ENCODE assay signal across 11 cellular contexts in genomic region chr3:60053518-60054265, GRCh38.
DNase-seq lines count a peak whose midpoint lies in the region; ATAC-seq and FAIRE-seq lines count a peak whose summit lies in the region.
"Had no signal": no experiment of that assay in that cellular context is flagged by ENCODE, and none has a peak within 500 bp of the region (broad histone marks: within the 10 kb centered on the region; RNA-seq: fewer than 3 reads in every experiment).

No MANE protein-coding gene starts in this region.

- intact Hi-C loops in left colon (cut with DNase I, micrococcal nuclease): no loop called here

- DNase-seq in HS-5 (ENCODE audit: low read depth): peak; percentile 19
- DNase-seq in activated T-cell treated with anti-CD3 and anti-CD28 coated beads for 4 hours: peak; percentile 47
- peak; percentile 17 for DNase-seq in iris pigment epithelial cell (ENCODE audit: low read depth)
- peak; percentile 16 for DNase-seq in stimulated activated CD8-positive, alpha-beta memory T cell treated with anti-CD3 and anti-CD28 coated beads, Interleukin-7, amount 100 ng/mL, for 24 hours (ENCODE audit: low read depth)
- DNase-seq in RCC 7860 (ENCODE audit: low spot score): no peak
- DNase-seq in left colon: no peak
- DNase-seq: activated CD8-positive, alpha-beta memory T cell treated with anti-CD3 and anti-CD28 coated beads, Interleukin-2, amount 50 U/mL, for 4 hours; NCI-H526 treated with DMSO at 0.1 percent for 48 hours; small intestine; upper lobe of left lung had no signal

- FAIRE-seq in RCC 7860 (lab: Jason Lieb, UNC): no peak
- FAIRE-seq: small intestine had no signal

- no peak for ATAC-seq in HG02981 (IDR thresholded peaks at IDR 0.05; ENCODE audit: unreplicated experiment)
- ATAC-seq in left colon: no peak

Comparison
In these comparisons a context has a peak if more than half of its experiments do, and no peak if none do; other contexts are left out.
1. DNase-seq: peak in HS-5 (single experiment), activated T-cell treated with anti-CD3 and anti-CD28 coated beads for 4 hours (single experiment), iris pigment epithelial cell (single experiment) and stimulated activated CD8-positive, alpha-beta memory T cell treated with anti-CD3 and anti-CD28 coated beads, Interleukin-7, amount 100 ng/mL, for 24 hours (single experiment); none in RCC 7860 (single experiment) and left colon (0 of 2).